In genomic region chr3:142337994-142338393, GRCh38 we compare ENCODE assay signal across 1 cellular context.
TF ChIP-seq lines count a peak whose summit lies in the region.

No MANE protein-coding gene starts in this region.

TF ChIP-seq in HepG2, 621 proteins besides CTCF, POLR2A, EP300 and RAD21 (continued from another document):
- TF ChIP-seq ZBTB33 (CRISPR knock-in tag; IDR thresholded peaks at IDR 0.05) (no peak), IRF9 (CRISPR knock-in tag; IDR thresholded peaks at IDR 0.05; ENCODE audit: borderline replicate concordance) (no peak), NFIB (CRISPR knock-in tag; IDR thresholded peaks at IDR 0.05; ENCODE audit: borderline replicate concordance) (no peak), ZFYVE20 (CRISPR knock-in tag; IDR thresholded peaks at IDR 0.05; ENCODE audit: borderline replicate concordance, low read depth) (no peak)
